ENCODE assay signal across 8 cellular contexts in genomic region chr14:34521071-34521470, GRCh38. TPM values are rescaled to one million over a fixed set of nuclear protein-coding genes. Genes with fewer than 3 reads are reported as not detected.
DNase-seq lines count a peak whose midpoint lies in the region; TF ChIP-seq lines count a peak whose summit lies in the region.
"Not testable (repeated sequence)": the region's sequence is repeated elsewhere in the genome, so short reads cannot be mapped to it uniquely, and the experiment has no call there.

No MANE protein-coding gene starts in this region.

- TF ChIP-seq EP300 in transverse colon (IDR thresholded peaks at IDR 0.05; ENCODE audit: low read depth) = not testable (repeated sequence)

- 90% methylated on average over 6 of the region's 6 CpGs for WGBS in hepatocyte (ENCODE audit: low lambda C conversion rate, missing lambda C conversion rate)
- 56 to 63% methylated on average over 5 to 6 of the region's 6 CpGs for WGBS in transverse colon (ENCODE audit: low coverage in 1 of 2), 2 donors

- not testable (repeated sequence) for H3K79me2 ChIP-seq in hepatocyte

- H3K27me3 ChIP-seq in Caco-2 (replicated peaks; ENCODE audit: control insufficient read depth, insufficient read depth, low read length); Peyer's patch; colonic mucosa; hepatocyte; mucosa of rectum (ENCODE audit: control insufficient read depth in 2 of 2, insufficient read depth in 2 of 2, low read length in 2 of 2); transverse colon: not testable (repeated sequence)

- H3K36me3 ChIP-seq in Caco-2 (ENCODE audit: control insufficient read depth, insufficient read depth, low read length); hepatocyte (replicated peaks; ENCODE audit: insufficient read depth, low read depth): not testable (repeated sequence)
- peaks cover 0 to 85% (median 0%) of the 10 kb centered on the region in 3 donors for H3K36me3 ChIP-seq in Peyer's patch
- H3K36me3 ChIP-seq in colonic mucosa = peaks cover 18% of the 10 kb centered on the region
- H3K36me3 ChIP-seq in mucosa of rectum (ENCODE audit: control insufficient read depth in 2 of 2, insufficient read depth in 2 of 2, low read length in 2 of 2) = peaks cover 34 to 51% of the 10 kb centered on the region in 2 donors
- H3K36me3 ChIP-seq in transverse colon = peaks cover 3 to 78% (median 43%) of the 10 kb centered on the region in 4 donors

- H3K4me1 ChIP-seq in Caco-2 = peaks cover 11% of the 10 kb centered on the region
- H3K4me1 ChIP-seq in Peyer's patch = peaks cover 0 to 16% (median 0%) of the 10 kb centered on the region in 4 donors
- H3K4me1 ChIP-seq in colonic mucosa; hepatocyte (ENCODE audit: insufficient read depth): not testable (repeated sequence)
- H3K4me1 ChIP-seq in mucosa of rectum (ENCODE audit: control insufficient read depth in 2 of 2, insufficient read depth in 2 of 2, low read length in 2 of 2) = peaks cover 16 to 25% of the 10 kb centered on the region in 2 donors
- H3K4me1 ChIP-seq in transverse colon = peaks cover 10 to 46% (median 22%) of the 10 kb centered on the region in 4 donors

- not testable (repeated sequence) for H3K4me3 Mint-ChIP-seq in Caco-2 (ENCODE audit: unreplicated experiment); MCF 10A (ENCODE audit: unreplicated experiment)

- H3K27ac Mint-ChIP-seq in Caco-2 (ENCODE audit: unreplicated experiment) (peak overlapping the region; percentile 83), MCF 10A (ENCODE audit: low read depth, unreplicated experiment) (peak overlapping the region; percentile 12)

- not testable (repeated sequence) for H4K20me1 ChIP-seq in hepatocyte (ENCODE audit: insufficient read depth, poor library complexity, severe bottlenecking)

- peak overlapping the region in 2 of 4 donors; percentile 87 to 88 for H3K27ac ChIP-seq in Peyer's patch
- H3K27ac ChIP-seq in colonic mucosa = peak overlapping the region; percentile 88
- H3K27ac ChIP-seq in hepatocyte = peak overlapping the region; percentile 4
- peak overlapping the region; percentile 87 to 90 for H3K27ac ChIP-seq in mucosa of rectum (ENCODE audit: low read depth in 2 of 2, low read length in 2 of 2)
- H3K27ac ChIP-seq in transverse colon = peak overlapping the region; percentile 86 to 93 (median 90)

- TF ChIP-seq CTCF in Caco-2 (IDR thresholded peaks at IDR 0.05; ENCODE audit: insufficient read depth in 1 of 2, low read depth in 1 of 2, low read length in 1 of 2, severe bottlenecking in 1 of 2, unreplicated experiment in 1 of 2); Peyer's patch (IDR thresholded peaks at IDR 0.05); MCF 10A (IDR thresholded peaks at IDR 0.05; ENCODE audit: unreplicated experiment); colonic mucosa (IDR thresholded peaks at IDR 0.05); hepatocyte (IDR thresholded peaks at IDR 0.05; ENCODE audit: poor library complexity); transverse colon (IDR thresholded peaks at IDR 0.05): not testable (repeated sequence)

- intact Hi-C loops in Caco-2 (cut with micrococcal nuclease; ENCODE audit: unreplicated experiment); MCF 10A (cut with micrococcal nuclease); colonic mucosa (cut with DNase I); transverse colon (cut with DNase I; ENCODE audit: low total_unique reads): not testable (repeated sequence)

- not testable (repeated sequence) for H3K9ac ChIP-seq in colonic mucosa (ENCODE audit: low read depth in 2 of 2, low read length in 2 of 2); mucosa of rectum (ENCODE audit: low read depth in 1 of 2, low read length in 2 of 2)

- H3K4me1 Mint-ChIP-seq in Caco-2 (ENCODE audit: low read depth, unreplicated experiment) = peaks cover 10% of the 10 kb centered on the region
- not testable (repeated sequence) for H3K4me1 Mint-ChIP-seq in MCF 10A (ENCODE audit: insufficient read depth, unreplicated experiment)

- peaks cover 76% of the 10 kb centered on the region for H3K36me3 Mint-ChIP-seq in Caco-2 (ENCODE audit: insufficient read depth, unreplicated experiment)
- peaks cover 98% of the 10 kb centered on the region for H3K36me3 Mint-ChIP-seq in MCF 10A (ENCODE audit: insufficient read depth, unreplicated experiment)

- not testable (repeated sequence) for H3K9me2 ChIP-seq in hepatocyte (replicated peaks; ENCODE audit: insufficient read depth)

- H3K4me3 ChIP-seq in Caco-2 (ENCODE audit: low read depth, low read length); Peyer's patch; colonic mucosa; hepatocyte; transverse colon: not testable (repeated sequence)
- peak overlapping the region in 1 of 2 donors; percentile 20 for H3K4me3 ChIP-seq in mucosa of rectum (ENCODE audit: low read length in 2 of 2)

- not testable (repeated sequence) for H3K27me3 Mint-ChIP-seq in Caco-2 (ENCODE audit: insufficient read depth, unreplicated experiment); MCF 10A (ENCODE audit: insufficient read depth, unreplicated experiment)

- POLR2A ChIA-PET in Caco-2 (lab: Charles Lee) = not testable (repeated sequence)
- POLR2A ChIA-PET in MCF 10A (lab: Yijun Ruan, JAX) = interaction anchor here (1.3 to 2.4 kb wide), 3 partner anchors 16 to 24 kb away, joined by 3 to 5 read pairs (median 5); no protein-coding TSS in a partner anchor

- not testable (repeated sequence) for BruUV-seq in Caco-2 (replicated peaks; lab: Mats Ljungman, UMichigan); MCF 10A (replicated peaks; lab: Mats Ljungman, UMichigan)

- in situ Hi-C loops in transverse colon (cut with MboI; ENCODE audit: low pct_ligation_motif_present in 1 of 4, low pct_unique_long_range_greater_than_20kb in 1 of 4, low sequenced_read_pairs in 3 of 4) = not testable (repeated sequence)

- not testable (repeated sequence) for H2AFZ ChIP-seq in hepatocyte

- not testable (repeated sequence) for H3K9me3 ChIP-seq in Caco-2; Peyer's patch; colonic mucosa; hepatocyte (ENCODE audit: low read depth); mucosa of rectum (ENCODE audit: control insufficient read depth in 2 of 2, low read length in 2 of 2); transverse colon

- not testable (repeated sequence) for H3K9me3 Mint-ChIP-seq in Caco-2 (ENCODE audit: unreplicated experiment); MCF 10A (ENCODE audit: unreplicated experiment)

- CTCF ChIA-PET in Caco-2 (lab: Charles Lee) = not testable (repeated sequence)
- CTCF ChIA-PET in MCF 10A (lab: Yijun Ruan, JAX) = interaction anchor here (0.6 kb wide), 3 partner anchors 190 to 953 kb away, joined by 3 to 6 read pairs (median 3); no protein-coding TSS in a partner anchor

- H3K4me2 ChIP-seq in hepatocyte = not testable (repeated sequence)

- DNase-seq in Caco-2 (peak in 1 of 2 experiments; percentile 38), Peyer's patch (peak in 2 of 3 donors; percentile 49 to 50), colonic mucosa (peak; percentile 61), mesenteric fat pad (ENCODE audit: low spot score) (peak; percentile 37), transverse colon (peak; percentile 58)
- not testable (repeated sequence) for DNase-seq in MCF 10A (ENCODE audit: unreplicated experiment); hepatocyte (ENCODE audit: low spot score)

- TF ChIP-seq POLR2A in Peyer's patch (IDR thresholded peaks at IDR 0.05); transverse colon (IDR thresholded peaks at IDR 0.05): not testable (repeated sequence)

RNA-seq across cellular contexts. Expression of gene EAPP, which starts 18.4 kb away (rescaled TPM):
- total RNA-seq in Caco-2 (2022) (26.8 and 30.7 TPM in 2 replicates), Peyer's patch (10 to 100 TPM; 27.2 to 52.0 (median 45.3) TPM), MCF 10A (2022) (31.5 and 38.9 TPM in 2 replicates), colonic mucosa (10 to 100 TPM; 34.7 to 59.7 TPM), hepatocyte (42.1 and 49.1 TPM in 2 replicates), mesenteric fat pad (22.1 TPM), transverse colon (10 to 100 TPM; 16.1 to 83.6 (median 38.8) TPM)
- polyA plus RNA-seq in hepatocyte = 51.8 and 56.1 TPM in 2 replicates

RNA-seq across cellular contexts. Expression of gene SPTSSA, which starts 59.0 kb away (rescaled TPM):
- 28.1 and 30.0 TPM in 2 replicates for total RNA-seq in Caco-2 (2022)
- 10 to 100 TPM; 17.0 to 31.4 (median 21.7) TPM for total RNA-seq in Peyer's patch
- 28.2 and 30.5 TPM in 2 replicates for total RNA-seq in MCF 10A (2022)
- total RNA-seq in colonic mucosa = 10 to 100 TPM; 35.3 to 60.9 TPM
- total RNA-seq in hepatocyte = 36.8 and 42.8 TPM in 2 replicates
- 30.0 and 33.4 TPM in 2 replicates for polyA plus RNA-seq in hepatocyte
- 18.5 TPM for total RNA-seq in mesenteric fat pad
- 10 to 100 TPM in 3 of 4 donors, 1 to 10 TPM in 1; 4.8 to 45.7 (median 28.4) TPM for total RNA-seq in transverse colon
